In genomic region chr2:212908031-212908430, GRCh38 we compare ENCODE assay signal across 19 cellular contexts.
"Had no signal": no experiment of that assay in that cellular context is flagged by ENCODE, and none has a peak within 500 bp of the region (broad histone marks: within the 10 kb centered on the region; RNA-seq: fewer than 3 reads in every experiment).

No MANE protein-coding gene starts in this region.

- H3K27ac Mint-ChIP-seq: natural killer cell treated with Interleukin-12 subunit alpha and Interleukin-12 subunit beta and Interleukin-15 and Interleukin-18, amount 100 ng/mL, for 72 hours; progenitor cell of endocrine pancreas had no signal

- FAIRE-seq: endometrium, frontal cortex, islet of Langerhans, pancreas, small intestine had no signal

- H3K27me3 Mint-ChIP-seq: natural killer cell treated with Interleukin-12 subunit alpha and Interleukin-12 subunit beta and Interleukin-15 and Interleukin-18, amount 100 ng/mL, for 72 hours; progenitor cell of endocrine pancreas had no signal

- H3K4me1 ChIP-seq: esophagus muscularis mucosa, upper lobe of left lung had no signal

- H3K9me3 ChIP-seq: esophagus muscularis mucosa, heart left ventricle, pancreas, tibial artery, upper lobe of left lung had no signal

- H3K36me3 Mint-ChIP-seq: natural killer cell treated with Interleukin-12 subunit alpha and Interleukin-12 subunit beta and Interleukin-15 and Interleukin-18, amount 100 ng/mL, for 72 hours had no signal

- H3K27ac ChIP-seq: esophagus muscularis mucosa, heart left ventricle, pancreas, tibial artery, upper lobe of left lung, uterus had no signal

- DNase-seq: effector memory CD4-positive, alpha-beta T cell; heart left ventricle; hippocampal formation; kidney glomerular epithelial cell; occipital lobe; pancreas; right cardiac atrium; small intestine; stimulated activated CD4-positive, alpha-beta T cell treated with anti-CD3 and anti-CD28 coated beads, Interleukin-2, amount 100 ng/mL, for 48 hours; stimulated activated naive CD8-positive, alpha-beta T cell treated with anti-CD3 and anti-CD28 coated beads, Interleukin-15, Interleukin-2, amounts not matched to agents 100 U/mL and 50 U/mL, for 24 hours; tibial artery; upper lobe of left lung; uterus had no signal

- H3K36me3 ChIP-seq: esophagus muscularis mucosa, heart left ventricle, pancreas, tibial artery, upper lobe of left lung, uterus had no signal

- H3K4me3 ChIP-seq: esophagus muscularis mucosa, heart left ventricle, pancreas, tibial artery, upper lobe of left lung, uterus had no signal

- H3K27me3 ChIP-seq: esophagus muscularis mucosa, heart left ventricle, pancreas, tibial artery, upper lobe of left lung, uterus had no signal

- H3K4me3 Mint-ChIP-seq: natural killer cell treated with Interleukin-12 subunit alpha and Interleukin-12 subunit beta and Interleukin-15 and Interleukin-18, amount 100 ng/mL, for 72 hours had no signal
